1 cellular context compared by ENCODE assay signal in the genomic region with DNA sequence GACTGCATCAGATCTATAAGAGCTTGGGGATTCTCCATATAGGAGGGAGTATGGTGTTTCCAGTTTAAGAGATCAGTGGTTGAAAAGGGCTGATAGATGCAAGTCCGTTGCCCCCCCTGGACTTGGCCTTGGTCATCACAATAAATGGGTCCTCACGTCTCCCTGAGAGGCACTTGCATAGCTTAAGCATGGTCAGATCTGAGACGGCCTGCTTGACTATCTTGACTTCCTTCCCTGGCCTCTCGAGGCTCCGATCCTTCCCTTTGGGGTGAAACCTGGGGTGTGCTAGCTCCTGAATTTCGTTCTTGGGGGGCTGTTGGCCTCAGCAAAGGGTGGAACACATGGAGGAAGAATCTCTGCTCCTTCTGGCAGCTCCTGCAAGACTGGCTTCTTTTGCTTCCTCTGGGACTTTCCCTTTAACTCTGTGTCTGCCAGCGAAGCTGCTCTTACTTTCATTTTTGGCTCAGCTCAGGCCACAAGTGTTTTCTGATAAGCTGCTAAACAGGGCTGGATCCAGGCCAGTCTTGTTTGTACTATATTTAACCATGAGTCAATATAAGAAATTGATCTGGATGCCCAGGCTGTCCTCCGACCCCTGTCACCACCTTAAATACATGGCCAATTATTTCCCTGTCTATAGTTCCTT.
TF ChIP-seq lines count a peak whose summit lies in the region.

No MANE protein-coding gene starts in this region.

TF ChIP-seq in SK-N-SH, 30 proteins besides CTCF, POLR2A, EP300 and RAD21 (continued from another document):
- TF ChIP-seq, protein P1, sequence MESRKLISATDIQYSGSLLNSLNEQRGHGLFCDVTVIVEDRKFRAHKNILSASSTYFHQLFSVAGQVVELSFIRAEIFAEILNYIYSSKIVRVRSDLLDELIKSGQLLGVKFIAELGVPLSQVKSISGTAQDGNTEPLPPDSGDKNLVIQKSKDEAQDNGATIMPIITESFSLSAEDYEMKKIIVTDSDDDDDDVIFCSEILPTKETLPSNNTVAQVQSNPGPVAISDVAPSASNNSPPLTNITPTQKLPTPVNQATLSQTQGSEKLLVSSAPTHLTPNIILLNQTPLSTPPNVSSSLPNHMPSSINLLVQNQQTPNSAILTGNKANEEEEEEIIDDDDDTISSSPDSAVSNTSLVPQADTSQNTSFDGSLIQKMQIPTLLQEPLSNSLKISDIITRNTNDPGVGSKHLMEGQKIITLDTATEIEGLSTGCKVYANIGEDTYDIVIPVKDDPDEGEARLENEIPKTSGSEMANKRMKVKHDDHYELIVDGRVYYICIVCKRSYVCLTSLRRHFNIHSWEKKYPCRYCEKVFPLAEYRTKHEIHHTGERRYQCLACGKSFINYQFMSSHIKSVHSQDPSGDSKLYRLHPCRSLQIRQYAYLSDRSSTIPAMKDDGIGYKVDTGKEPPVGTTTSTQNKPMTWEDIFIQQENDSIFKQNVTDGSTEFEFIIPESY (IDR thresholded peaks at IDR 0.05; ENCODE audit: borderline replicate concordance, low read depth), result no peak
- TF ChIP-seq TEAD4 (IDR thresholded peaks at IDR 0.05; ENCODE audit: borderline replicate concordance, insufficient read depth) (no peak), TAF1 (IDR thresholded peaks at IDR 0.05; ENCODE audit: borderline replicate concordance, low read depth, low read length) (no peak), MXI1 (IDR thresholded peaks at IDR 0.05; ENCODE audit: low read depth, low read length) (no peak), GABPA (IDR thresholded peaks at IDR 0.05; ENCODE audit: low read depth) (no peak), SMC3 (IDR thresholded peaks at IDR 0.05; ENCODE audit: low read depth, low read length) (no peak)
